In the genomic region with DNA sequence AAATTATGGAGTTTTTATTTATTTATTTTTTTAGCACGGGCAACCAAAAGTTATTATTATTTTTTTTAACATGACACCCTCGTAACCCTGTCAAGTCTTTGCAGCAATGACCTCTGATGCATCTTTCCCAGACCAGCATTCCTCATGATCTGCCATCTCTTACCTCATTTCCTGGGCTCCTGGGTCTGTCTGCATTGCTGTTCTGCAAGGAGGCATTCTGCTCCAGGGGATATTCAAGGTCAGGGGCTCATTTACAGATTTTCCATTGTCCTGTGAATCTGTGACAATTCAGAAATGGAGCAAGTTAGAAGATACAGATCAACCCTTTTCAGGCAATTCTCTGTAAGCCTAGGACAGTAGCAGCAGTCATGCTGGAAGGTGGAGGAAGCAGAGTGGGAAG, we compare ENCODE assay signal across 21 cellular contexts. TPM values are rescaled to one million over a fixed set of nuclear protein-coding genes. Genes with fewer than 3 reads are reported as not detected.
DNase-seq lines count a peak whose midpoint lies in the region; ATAC-seq and TF ChIP-seq lines count a peak whose summit lies in the region.
"Had no signal": no experiment of that assay in that cellular context is flagged by ENCODE, and none has a peak within 500 bp of the region (broad histone marks: within the 10 kb centered on the region; RNA-seq: fewer than 3 reads in every experiment).

No MANE protein-coding gene starts in this region.

- H3K4me1 Mint-ChIP-seq in T-helper 17 cell, result no peaks in the 10 kb centered on the region
- no peaks in the 10 kb centered on the region for H3K4me1 Mint-ChIP-seq in T-helper 2 cell treated with Interferon-gamma antibody and Interleukin-4, amounts not matched to agents 5 μg/mL and 100 μg/mL, for 36 hours (ENCODE audit: low read depth)
- H3K4me1 Mint-ChIP-seq: IgD-negative memory B cell had no signal

- no peaks in the 10 kb centered on the region for H3K9me3 ChIP-seq in T-helper 17 cell (ENCODE audit: control insufficient read depth, low read length, poor library complexity, severe bottlenecking)

- TF ChIP-seq RAD21 in Ishikawa (IDR thresholded peaks at IDR 0.05; ENCODE audit: low read depth), result no peak

- H3K4me3 ChIP-seq in choroid plexus epithelial cell (ENCODE audit: low read depth, low read length), result no peak overlapping the region
- H3K4me3 ChIP-seq: GM23338 had no signal

- ATAC-seq in T-helper 17 cell, result no peak
- no peak for ATAC-seq in GM19324 (IDR thresholded peaks at IDR 0.05; ENCODE audit: low FRiP score, unreplicated experiment)
- ATAC-seq: GM23338, SK-N-SH treated with all-trans-retinoic acid at 6 μM for 48 hours had no signal

- H3K36me3 Mint-ChIP-seq in T-helper 17 cell (ENCODE audit: low read depth), result no peaks in the 10 kb centered on the region
- H3K36me3 Mint-ChIP-seq in T-helper 2 cell treated with Interferon-gamma antibody and Interleukin-4, amounts not matched to agents 5 μg/mL and 100 μg/mL, for 36 hours (ENCODE audit: low read depth), result no peaks in the 10 kb centered on the region

- peaks cover 15% of the 10 kb centered on the region for H3K27me3 Mint-ChIP-seq in T-helper 17 cell
- peaks cover 4% of the 10 kb centered on the region for H3K27me3 Mint-ChIP-seq in T-helper 2 cell treated with Interferon-gamma antibody and Interleukin-4, amounts not matched to agents 5 μg/mL and 100 μg/mL, for 36 hours (ENCODE audit: low read depth)

- peak; percentile 32; the same call in 1 of the 2 replicates for TF ChIP-seq EP300 in Ishikawa (IDR thresholded peaks at IDR 0.05; ENCODE audit: borderline replicate concordance)

- DNase-seq in A172 (ENCODE audit: low spot score), result peak; percentile 14
- DNase-seq in choroid plexus epithelial cell (ENCODE audit: low read depth), result peak; percentile 48
- peak; percentile 32 for DNase-seq in kidney tubule cell (ENCODE audit: low spot score)
- no peak for DNase-seq in T-helper 17 cell
- DNase-seq in occipital lobe (lab: John Stamatoyannopoulos, UW), result no peak
- no peak for DNase-seq in T-helper 2 cell treated with Interferon-gamma antibody and Interleukin-4, amounts not matched to agents 5 μg/mL and 100 μg/mL, for 36 hours (ENCODE audit: low spot score)
- DNase-seq: ACHN, Calu3, DMS79 treated with DMSO at 0.1 percent for 48 hours, HCEC 1CT, NCI-H1092 treated with DMSO at 0.1 percent for 48 hours, NCI-H1436, NCI-H187 treated with DMSO at 0.1 percent for 48 hours, NCI-H2171 treated with DMSO at 0.1 percent for 48 hours, NCI-H524, NCI-H748 treated with DMSO at 0.1 percent for 48 hours had no signal

- H3K4me3 Mint-ChIP-seq in T-helper 17 cell, result no peak overlapping the region
- no peak overlapping the region for H3K4me3 Mint-ChIP-seq in T-helper 2 cell treated with Interferon-gamma antibody and Interleukin-4, amounts not matched to agents 5 μg/mL and 100 μg/mL, for 36 hours
- H3K4me3 Mint-ChIP-seq: GM23338, IgD-negative memory B cell had no signal

- no peaks in the 10 kb centered on the region for H3K9me3 Mint-ChIP-seq in T-helper 2 cell treated with Interferon-gamma antibody and Interleukin-4, amounts not matched to agents 5 μg/mL and 100 μg/mL, for 36 hours

- no peak overlapping the region for H3K27ac Mint-ChIP-seq in T-helper 17 cell
- H3K27ac Mint-ChIP-seq in T-helper 2 cell treated with Interferon-gamma antibody and Interleukin-4, amounts not matched to agents 5 μg/mL and 100 μg/mL, for 36 hours, result no peak overlapping the region
- H3K27ac Mint-ChIP-seq: GM23338, IgD-negative memory B cell had no signal

- no peak for TF ChIP-seq CTCF in choroid plexus epithelial cell (conservative IDR thresholded peaks at IDR 0.05; ENCODE audit: low read depth, low read length)

TF ChIP-seq in Ishikawa, 13 proteins besides CTCF, POLR2A, EP300 and RAD21:
- TF ChIP-seq TEAD4 (IDR thresholded peaks at IDR 0.05) (no peak), FOXM1 (IDR thresholded peaks at IDR 0.05; ENCODE audit: borderline replicate concordance, low read depth) (no peak), CREB1 (IDR thresholded peaks at IDR 0.05; ENCODE audit: low read depth) (no peak), ZBTB7A (IDR thresholded peaks at IDR 0.05; ENCODE audit: low read depth) (no peak), YY1 (IDR thresholded peaks at IDR 0.05; ENCODE audit: low read depth) (no peak), EGR1 (IDR thresholded peaks at IDR 0.05) (no peak), TCF12 (IDR thresholded peaks at IDR 0.05; ENCODE audit: low read depth) (no peak), CEBPB (IDR thresholded peaks at IDR 0.05) (no peak), NFIC (IDR thresholded peaks at IDR 0.05) (no peak), TAF1 (IDR thresholded peaks at IDR 0.05; ENCODE audit: low read depth) (no peak)
- TF ChIP-seq, protein P1, sequence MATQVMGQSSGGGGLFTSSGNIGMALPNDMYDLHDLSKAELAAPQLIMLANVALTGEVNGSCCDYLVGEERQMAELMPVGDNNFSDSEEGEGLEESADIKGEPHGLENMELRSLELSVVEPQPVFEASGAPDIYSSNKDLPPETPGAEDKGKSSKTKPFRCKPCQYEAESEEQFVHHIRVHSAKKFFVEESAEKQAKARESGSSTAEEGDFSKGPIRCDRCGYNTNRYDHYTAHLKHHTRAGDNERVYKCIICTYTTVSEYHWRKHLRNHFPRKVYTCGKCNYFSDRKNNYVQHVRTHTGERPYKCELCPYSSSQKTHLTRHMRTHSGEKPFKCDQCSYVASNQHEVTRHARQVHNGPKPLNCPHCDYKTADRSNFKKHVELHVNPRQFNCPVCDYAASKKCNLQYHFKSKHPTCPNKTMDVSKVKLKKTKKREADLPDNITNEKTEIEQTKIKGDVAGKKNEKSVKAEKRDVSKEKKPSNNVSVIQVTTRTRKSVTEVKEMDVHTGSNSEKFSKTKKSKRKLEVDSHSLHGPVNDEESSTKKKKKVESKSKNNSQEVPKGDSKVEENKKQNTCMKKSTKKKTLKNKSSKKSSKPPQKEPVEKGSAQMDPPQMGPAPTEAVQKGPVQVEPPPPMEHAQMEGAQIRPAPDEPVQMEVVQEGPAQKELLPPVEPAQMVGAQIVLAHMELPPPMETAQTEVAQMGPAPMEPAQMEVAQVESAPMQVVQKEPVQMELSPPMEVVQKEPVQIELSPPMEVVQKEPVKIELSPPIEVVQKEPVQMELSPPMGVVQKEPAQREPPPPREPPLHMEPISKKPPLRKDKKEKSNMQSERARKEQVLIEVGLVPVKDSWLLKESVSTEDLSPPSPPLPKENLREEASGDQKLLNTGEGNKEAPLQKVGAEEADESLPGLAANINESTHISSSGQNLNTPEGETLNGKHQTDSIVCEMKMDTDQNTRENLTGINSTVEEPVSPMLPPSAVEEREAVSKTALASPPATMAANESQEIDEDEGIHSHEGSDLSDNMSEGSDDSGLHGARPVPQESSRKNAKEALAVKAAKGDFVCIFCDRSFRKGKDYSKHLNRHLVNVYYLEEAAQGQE (IDR thresholded peaks at IDR 0.05; ENCODE audit: low read depth), result no peak
- TF ChIP-seq, protein P2, sequence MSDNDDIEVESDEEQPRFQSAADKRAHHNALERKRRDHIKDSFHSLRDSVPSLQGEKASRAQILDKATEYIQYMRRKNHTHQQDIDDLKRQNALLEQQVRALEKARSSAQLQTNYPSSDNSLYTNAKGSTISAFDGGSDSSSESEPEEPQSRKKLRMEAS (IDR thresholded peaks at IDR 0.05), result no peak
- TF ChIP-seq, protein P3, sequence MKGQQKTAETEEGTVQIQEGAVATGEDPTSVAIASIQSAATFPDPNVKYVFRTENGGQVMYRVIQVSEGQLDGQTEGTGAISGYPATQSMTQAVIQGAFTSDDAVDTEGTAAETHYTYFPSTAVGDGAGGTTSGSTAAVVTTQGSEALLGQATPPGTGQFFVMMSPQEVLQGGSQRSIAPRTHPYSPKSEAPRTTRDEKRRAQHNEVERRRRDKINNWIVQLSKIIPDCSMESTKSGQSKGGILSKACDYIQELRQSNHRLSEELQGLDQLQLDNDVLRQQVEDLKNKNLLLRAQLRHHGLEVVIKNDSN (IDR thresholded peaks at IDR 0.05), result no peak

RNA-seq across cellular contexts. Expression of a gene that starts 43.0 kb away (rescaled TPM):
- total RNA-seq in A172 (2014; rRNA removed; shearing (Covaris generic)), result 33.3 and 37.5 TPM in 2 replicates
- total RNA-seq in T-helper 17 cell (not detected), occipital lobe (22.8 TPM)

Comparison
In these comparisons a context has a peak if more than half of its experiments do, and no peak if none do; other contexts are left out.
1. DNase-seq: peak in A172 (single experiment), choroid plexus epithelial cell (single experiment) and kidney tubule cell (single experiment); none in T-helper 17 cell (0 of 3), occipital lobe (single experiment) and T-helper 2 cell treated with Interferon-gamma antibody and Interleukin-4, amounts not matched to agents 5 μg/mL and 100 μg/mL, for 36 hours (single experiment).
2. RNA of a gene that starts 43.0 kb away (total RNA-seq): 33.3 to 37.5 TPM in A172 and 22.8 TPM in occipital lobe (single experiment); not detected in T-helper 17 cell; every median in the first group is over 10 times any median in the second.